ENCODE assay signal across 8 cellular contexts in the genomic region with DNA sequence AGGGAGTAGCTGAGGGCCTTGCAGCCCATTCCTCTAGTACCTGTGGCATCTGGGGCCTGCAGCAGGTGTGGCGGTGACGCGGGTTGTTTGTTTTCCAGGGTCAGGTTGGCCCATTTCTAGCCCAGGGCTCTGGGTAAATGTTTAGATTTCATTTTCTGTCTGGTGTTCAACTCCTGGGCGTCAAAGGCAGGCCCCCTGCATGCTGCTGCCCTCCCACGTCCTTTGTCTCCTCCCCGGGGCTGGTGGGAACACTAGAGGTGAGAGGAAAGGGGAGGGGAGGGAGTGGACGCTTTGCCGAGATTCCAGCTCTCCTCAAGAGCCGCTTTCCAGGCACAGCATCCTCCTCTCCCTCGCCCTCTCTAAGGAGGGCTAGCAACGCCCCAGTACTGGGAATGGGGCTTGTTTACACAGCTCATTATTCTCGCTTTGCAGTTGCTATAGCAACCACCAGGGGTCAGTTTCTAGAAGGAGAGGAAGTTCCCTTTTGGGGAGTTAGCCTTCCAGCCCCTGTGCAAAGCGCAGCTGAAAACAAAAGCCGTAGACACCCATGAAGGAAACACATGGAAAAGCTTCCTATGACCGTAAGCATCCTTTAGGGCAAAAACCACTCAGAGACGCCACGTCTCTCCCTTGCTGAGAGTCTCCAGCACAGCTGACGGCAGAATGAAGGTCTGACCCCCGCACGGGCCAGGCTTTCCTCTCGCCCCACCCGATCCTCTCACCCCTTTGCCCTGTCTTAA.
DNase-seq lines count a peak whose midpoint lies in the region; ATAC-seq, FAIRE-seq and TF ChIP-seq lines count a peak whose summit lies in the region.

No MANE protein-coding gene starts in this region.

- POLR2A ChIA-PET in OCI-LY7 (lab: Charles Lee), result interaction anchor here (0.7 to 1.2 kb wide), 2 partner anchors 35 to 477 kb away, joined by 3 to 5 read pairs; no protein-coding TSS in a partner anchor

- BruUV-seq in OCI-LY7 (replicated peaks; lab: Mats Ljungman, UMichigan), result no TSS peak

- peak; percentile 82 for DNase-seq in ELF-1 (ENCODE audit: low read depth, low spot score)
- DNase-seq in HTR-8/SVneo (ENCODE audit: insufficient read length, low spot score), result peak; percentile 31
- DNase-seq in OCI-LY7 (ENCODE audit: low spot score), result peak; percentile 50
- DNase-seq in dorsolateral prefrontal cortex, result peak in 1 of 10 donors; percentile 39
- no peak for DNase-seq in lower lobe of right lung
- DNase-seq in transverse colon, result peak; percentile 61
- DNase-seq in NK-92 treated with Interleukin-12 subunit alpha and Interleukin-12 subunit beta, amount 100 ng/mL, for 24 hours (lab: John Stamatoyannopoulos, UW), result no peak

- H3K9me3 ChIP-seq in OCI-LY7 (ENCODE audit: low read length), result no peaks in the 10 kb centered on the region
- no peaks in the 10 kb centered on the region for H3K9me3 ChIP-seq in lower lobe of right lung
- H3K9me3 ChIP-seq in transverse colon, result no peaks in the 10 kb centered on the region

- no peaks in the 10 kb centered on the region for H3K79me2 ChIP-seq in OCI-LY7 (ENCODE audit: insufficient read depth, low read depth, low read length)

- CTCF ChIA-PET in OCI-LY7 (lab: Charles Lee; ENCODE audit: unreplicated experiment), result no interaction called here

- intact Hi-C loops in OCI-LY7 (cut with micrococcal nuclease; ENCODE audit: unreplicated experiment) (no loop called here), dorsolateral prefrontal cortex (cut with DNase I) (no loop called here), lower lobe of right lung (cut with DNase I) (no loop called here), transverse colon (cut with DNase I; ENCODE audit: low total_unique reads) (no loop called here)

- FAIRE-seq in HTR-8/SVneo (lab: Jason Lieb, UNC), result no peak

- H3K4me1 ChIP-seq in OCI-LY7 (ENCODE audit: insufficient read depth, low read length, poor library complexity, severe bottlenecking) (no peaks in the 10 kb centered on the region), lower lobe of right lung (peaks cover 11% of the 10 kb centered on the region), transverse colon (peaks cover 0 to 18% (median 10%) of the 10 kb centered on the region in 4 donors)

- no peak for TF ChIP-seq POLR2A in transverse colon (IDR thresholded peaks at IDR 0.05)

- H3K27ac ChIP-seq in OCI-LY7 (ENCODE audit: low read depth, low read length, poor library complexity, severe bottlenecking) (no peak overlapping the region), dorsolateral prefrontal cortex (peak overlapping the region in 4 of 59 donors; percentile 14 to 52 (median 36)), lower lobe of right lung (peak overlapping the region; percentile 54), transverse colon (peak overlapping the region in 3 of 4 donors; percentile 32 to 60 (median 59))

- no peaks in the 10 kb centered on the region for H3K9me2 ChIP-seq in OCI-LY7 (ENCODE audit: insufficient read depth, low read length)

- 43 to 80% methylated on average over 7 to 22 of the region's 22 CpGs for WGBS in transverse colon (ENCODE audit: low coverage in 1 of 2), 2 donors

- TF ChIP-seq EP300 in transverse colon (IDR thresholded peaks at IDR 0.05; ENCODE audit: low read depth), result no peak

- peak; percentile 73 for TF ChIP-seq CTCF in OCI-LY7 (conservative IDR thresholded peaks at IDR 0.05; ENCODE audit: low read length)
- TF ChIP-seq CTCF in dorsolateral prefrontal cortex (IDR thresholded peaks at IDR 0.05 in 54 of 56, conservative IDR thresholded peaks at IDR 0.05 in 2 of 56; ENCODE audit: low read depth in 1 of 56, partially characterized antibody in 56 of 56), result peak in 55 of 56 donors; percentile 26 to 68 (median 54)
- TF ChIP-seq CTCF in lower lobe of right lung (IDR thresholded peaks at IDR 0.05), result peak; percentile 59
- TF ChIP-seq CTCF in transverse colon (IDR thresholded peaks at IDR 0.05), result peak; percentile 42 to 59 (median 54)

- in situ Hi-C loops in transverse colon (cut with MboI; ENCODE audit: low pct_ligation_motif_present in 1 of 4, low pct_unique_long_range_greater_than_20kb in 1 of 4, low sequenced_read_pairs in 3 of 4), result no loop called here

- no peaks in the 10 kb centered on the region for H3K36me3 ChIP-seq in OCI-LY7 (ENCODE audit: insufficient read depth, low read length)
- no peaks in the 10 kb centered on the region for H3K36me3 ChIP-seq in lower lobe of right lung
- no peaks in the 10 kb centered on the region for H3K36me3 ChIP-seq in transverse colon

- no peak overlapping the region for H2AFZ ChIP-seq in OCI-LY7 (ENCODE audit: low read length)

- H3K4me3 ChIP-seq in OCI-LY7 (ENCODE audit: low read depth, low read length, poor library complexity, severe bottlenecking), result no peak overlapping the region
- H3K4me3 ChIP-seq in dorsolateral prefrontal cortex, result peak overlapping the region in 46 of 59 donors; percentile 1 to 57 (median 24)
- H3K4me3 ChIP-seq in lower lobe of right lung, result peak overlapping the region; percentile 1
- H3K4me3 ChIP-seq in transverse colon, result no peak overlapping the region

- H4K20me1 ChIP-seq in OCI-LY7 (ENCODE audit: insufficient read depth, low read length), result no peaks in the 10 kb centered on the region

- ATAC-seq in GM21360 (IDR thresholded peaks at IDR 0.05; ENCODE audit: unreplicated experiment), result peak; percentile 76
- ATAC-seq in lower lobe of right lung, result peak; percentile 93 to 94

- H3K27me3 ChIP-seq in dorsolateral prefrontal cortex (peaks cover 0 to 4% (median 0%) of the 10 kb centered on the region in 45 donors), lower lobe of right lung (ENCODE audit: low read depth) (no peaks in the 10 kb centered on the region), transverse colon (no peaks in the 10 kb centered on the region)

- H3K4me2 ChIP-seq in OCI-LY7 (ENCODE audit: low read length), result no peak overlapping the region

Comparison
In these comparisons a context has a peak if more than half of its experiments do, and no peak if none do; other contexts are left out.
1. DNase-seq: peak in ELF-1 (single experiment), HTR-8/SVneo (single experiment), OCI-LY7 (single experiment) and transverse colon (single experiment); none in lower lobe of right lung (single experiment) and NK-92 treated with Interleukin-12 subunit alpha and Interleukin-12 subunit beta, amount 100 ng/mL, for 24 hours (single experiment).
2. H3K4me3 ChIP-seq: peak in dorsolateral prefrontal cortex (46 of 59) and lower lobe of right lung (single experiment); none in OCI-LY7 (single experiment) and transverse colon (0 of 4).
3. Peak in every context shown above with its lines, with median percentiles within 50 percentile points of each other: CTCF ChIP-seq.